In genomic region chr9:12694013-12694412, GRCh38 we compare ENCODE assay signal across 1 cellular context.
TF ChIP-seq lines count a peak whose summit lies in the region.

No MANE protein-coding gene starts in this region.

TF ChIP-seq in H1, 55 proteins besides CTCF, POLR2A, EP300 and RAD21:
- TF ChIP-seq SUZ12 (IDR thresholded peaks at IDR 0.05; ENCODE audit: low read length) = no peak
TF ChIP-seq in H1: peak in this region for 0.
